24 cellular contexts compared by ENCODE assay signal in the genomic region with DNA sequence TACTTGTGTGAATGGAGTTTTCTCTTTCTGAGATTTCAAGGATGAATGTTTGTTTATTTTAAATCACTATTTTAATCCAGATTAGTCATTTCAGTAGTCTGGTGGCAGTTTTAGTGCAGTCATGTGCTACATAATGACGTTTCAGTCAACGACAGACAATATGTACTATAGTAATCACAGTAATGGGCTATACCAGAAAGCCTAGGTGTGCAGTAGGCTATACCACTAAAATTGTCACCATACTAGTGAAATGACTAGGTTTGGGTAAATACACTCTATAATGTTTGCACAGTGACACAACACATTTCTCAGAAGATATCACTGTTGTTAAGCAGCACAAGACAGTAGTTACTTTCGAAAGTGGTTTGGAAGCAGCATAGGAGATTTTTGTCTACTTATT.
DNase-seq lines count a peak whose midpoint lies in the region; ATAC-seq and TF ChIP-seq lines count a peak whose summit lies in the region.
"Had no signal": no experiment of that assay in that cellular context is flagged by ENCODE, and none has a peak within 500 bp of the region (broad histone marks: within the 10 kb centered on the region; RNA-seq: fewer than 3 reads in every experiment).

No MANE protein-coding gene starts in this region.

- no peaks in the 10 kb centered on the region for H3F3A ChIP-seq in PC-3 (ENCODE audit: low read length, unreplicated experiment)

- no peaks in the 10 kb centered on the region for H4K20me1 ChIP-seq in PC-3 (ENCODE audit: low read length)

- no peak overlapping the region for H3K4me3 ChIP-seq in PC-3 (ENCODE audit: low read length)
- no peak overlapping the region for H3K4me3 ChIP-seq in tibial nerve
- H3K4me3 ChIP-seq: heart right ventricle, prostate gland, tibial artery had no signal

- BruUV-seq in PC-3 (replicated peaks; lab: Mats Ljungman, UMichigan), result no TSS peak

- no peaks in the 10 kb centered on the region for H3K4me1 ChIP-seq in PC-3 (ENCODE audit: insufficient read depth, low read length)
- no peaks in the 10 kb centered on the region for H3K4me1 ChIP-seq in tibial nerve
- H3K4me1 ChIP-seq: heart right ventricle, prostate gland had no signal

- intact Hi-C loops in PC-3 (cut with micrococcal nuclease), result no loop called here

- H3K9me2 ChIP-seq in PC-3 (replicated peaks; ENCODE audit: low read length), result no peaks in the 10 kb centered on the region
- H3K9me2 ChIP-seq: SK-N-SH had no signal

- CTCF ChIA-PET in PC-3 (lab: Charles Lee), result no interaction called here

- no peaks in the 10 kb centered on the region for H3K79me2 ChIP-seq in PC-3 (ENCODE audit: low read length)

- no peak overlapping the region for H3K4me2 ChIP-seq in PC-3 (ENCODE audit: low read length)
- H3K4me2 ChIP-seq: SK-N-SH had no signal

- DNase-seq in PC-3, result peak; percentile 15
- DNase-seq in tibial nerve (ENCODE audit: low spot score in 2 of 2), result no peak
- no peak for DNase-seq in SW 1271 (lab: John Stamatoyannopoulos, UW)
- no peak for DNase-seq in cortex of kidney (lab: John Stamatoyannopoulos, UW)
- no peak for DNase-seq in NK-92 (lab: John Stamatoyannopoulos, UW; ENCODE audit: unreplicated experiment)
- DNase-seq: activated B cell treated with CpG ODN at 0.5 μM for 24 hours; activated CD4-positive, alpha-beta memory T cell treated with anti-CD3 and anti-CD28 coated beads, Interleukin-2, amount 10 ng/mL, durations not matched to agents 7 days and 5 days; activated naive CD4-positive, alpha-beta T cell treated with anti-CD3 and anti-CD28 coated beads for 36 hours; activated T-cell treated with anti-CD3 and anti-CD28 coated beads, Interleukin-2, amount 50 U/mL, for 1 hour; caudate nucleus; GDM1; heart right ventricle; immature natural killer cell; NCI-H1092; NCI-H2029 treated with DMSO at 0.1 percent for 48 hours; NK-92 treated with Interleukin-12 subunit alpha and Interleukin-12 subunit beta, amount 100 ng/mL, for 24 hours; SK-N-SH; stimulated activated CD4-positive, alpha-beta T cell treated with anti-CD3 and anti-CD28 coated beads, Interleukin-2, amount 100 ng/mL, for 24 hours; stimulated activated naive CD4-positive, alpha-beta T cell; tibial artery had no signal

- POLR2A ChIA-PET in PC-3 (lab: Charles Lee; ENCODE audit: unreplicated experiment), result no interaction called here

- H3K36me3 ChIP-seq in PC-3 (ENCODE audit: low read depth, low read length), result no peaks in the 10 kb centered on the region
- H3K36me3 ChIP-seq in tibial nerve, result no peaks in the 10 kb centered on the region
- H3K36me3 ChIP-seq: heart right ventricle, prostate gland, tibial artery had no signal

- H3K27me3 ChIP-seq in PC-3 (ENCODE audit: low read length), result no peaks in the 10 kb centered on the region
- no peaks in the 10 kb centered on the region for H3K27me3 ChIP-seq in tibial nerve
- H3K27me3 ChIP-seq: heart right ventricle, tibial artery had no signal

- peak; percentile 85 for ATAC-seq in GM18502 (IDR thresholded peaks at IDR 0.05; ENCODE audit: poor library complexity, unreplicated experiment)
- ATAC-seq in GM19035 (IDR thresholded peaks at IDR 0.05; ENCODE audit: unreplicated experiment), result peak; percentile 50
- ATAC-seq in HG02973 (IDR thresholded peaks at IDR 0.05; ENCODE audit: unreplicated experiment), result peak; percentile 87
- ATAC-seq in PC-3, result no peak
- ATAC-seq: heart right ventricle had no signal

- TF ChIP-seq POLR2A in tibial nerve (IDR thresholded peaks at IDR 0.05), result no peak

- 80 to 84% methylated on average over 3 of the region's 3 CpGs for WGBS in tibial nerve, 2 donors

- no peaks in the 10 kb centered on the region for H3K9me3 ChIP-seq in PC-3 (ENCODE audit: low read length)
- no peaks in the 10 kb centered on the region for H3K9me3 ChIP-seq in tibial nerve
- H3K9me3 ChIP-seq: prostate gland, SK-N-SH, tibial artery had no signal

- H3K27ac ChIP-seq in PC-3 (ENCODE audit: low read length) (no peak overlapping the region), tibial nerve (no peak overlapping the region)
- H3K27ac ChIP-seq: heart right ventricle, prostate gland, tibial artery had no signal

- H2AFZ ChIP-seq in PC-3 (ENCODE audit: low read length), result no peak overlapping the region

- no peak for TF ChIP-seq CTCF in PC-3 (conservative IDR thresholded peaks at IDR 0.05; ENCODE audit: low read depth, low read length)
- no peak for TF ChIP-seq CTCF in tibial nerve (IDR thresholded peaks at IDR 0.05)

- H3K9ac ChIP-seq in PC-3 (ENCODE audit: low read length), result no peak overlapping the region
- H3K9ac ChIP-seq: SK-N-SH had no signal

- TF ChIP-seq EP300 in tibial nerve (IDR thresholded peaks at IDR 0.05), result no peak
